In the genomic region with DNA sequence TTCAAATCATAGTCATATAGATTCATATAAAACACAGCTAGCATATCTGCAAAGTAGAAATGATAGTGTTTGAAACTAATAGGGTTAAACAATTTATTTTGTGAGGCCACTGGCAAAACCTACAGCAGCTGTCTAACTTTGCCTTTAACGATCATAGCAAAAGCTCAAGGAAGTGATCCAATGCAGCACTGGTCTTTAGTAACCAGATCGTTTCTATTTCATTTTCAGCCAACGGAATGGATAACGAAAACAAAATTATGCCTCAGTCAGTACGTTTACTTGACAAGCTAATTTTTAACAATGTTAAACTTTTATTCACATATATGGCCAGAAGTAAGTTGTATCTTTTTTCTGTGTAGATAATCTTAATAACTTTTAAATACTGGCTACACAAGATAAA, we compare ENCODE assay signal across 8 cellular contexts. TPM values are rescaled to one million over a fixed set of nuclear protein-coding genes. Genes with fewer than 3 reads are reported as not detected.
DNase-seq lines count a peak whose midpoint lies in the region; ATAC-seq lines count a peak whose summit lies in the region.

No MANE protein-coding gene starts in this region.

- no peaks in the 10 kb centered on the region for H3K27me3 ChIP-seq in ACC112 (ENCODE audit: insufficient read depth, low read length)
- no peaks in the 10 kb centered on the region for H3K27me3 ChIP-seq in effector memory CD4-positive, alpha-beta T cell (replicated peaks; ENCODE audit: control insufficient read depth, insufficient read depth, low read length, poor library complexity, severe bottlenecking)

- peak overlapping the region; percentile 72 for H3K4me3 ChIP-seq in ACC112 (ENCODE audit: low read depth, low read length)
- peak overlapping the region; percentile 14 for H3K4me3 ChIP-seq in effector memory CD4-positive, alpha-beta T cell (ENCODE audit: insufficient read depth, low read depth, low read length, poor library complexity, severe bottlenecking)

- peak; percentile 74 for ATAC-seq in GM19324 (IDR thresholded peaks at IDR 0.05; ENCODE audit: low FRiP score, unreplicated experiment)
- peak; percentile 85 for ATAC-seq in HG03432 (IDR thresholded peaks at IDR 0.05; ENCODE audit: unreplicated experiment)
- peak; percentile 66 for ATAC-seq in stimulated activated naive CD8-positive, alpha-beta T cell treated with anti-CD3 and anti-CD28 coated beads, Interleukin-15, Interleukin-2, amounts not matched to agents 100 U/mL and 50 U/mL, for 24 hours

- H3K36me3 ChIP-seq in ACC112 (ENCODE audit: insufficient read depth, low read length): no peaks in the 10 kb centered on the region
- no peaks in the 10 kb centered on the region for H3K36me3 ChIP-seq in effector memory CD4-positive, alpha-beta T cell (ENCODE audit: control insufficient read depth, insufficient read depth, low read length)

- no peak for DNase-seq in effector memory CD4-positive, alpha-beta T cell
- DNase-seq in stimulated activated naive CD8-positive, alpha-beta T cell treated with anti-CD3 and anti-CD28 coated beads, Interleukin-15, Interleukin-2, amounts not matched to agents 100 U/mL and 50 U/mL, for 24 hours: no peak
- no peak for DNase-seq in ureter (ENCODE audit: low spot score)
- DNase-seq in NCI-H510A (lab: John Stamatoyannopoulos, UW): no peak
- DNase-seq in cerebellar nuclear complex (lab: John Stamatoyannopoulos, UW): no peak

- H3K27ac ChIP-seq in ACC112 (ENCODE audit: low read depth, low read length): peak overlapping the region; percentile 71
- no peak overlapping the region for H3K27ac ChIP-seq in effector memory CD4-positive, alpha-beta T cell (ENCODE audit: insufficient read depth, low read length, poor library complexity, severe bottlenecking)

- peaks cover 67% of the 10 kb centered on the region for H3K79me2 ChIP-seq in ACC112 (ENCODE audit: control insufficient read depth, insufficient read depth, low read length, unreplicated experiment)

- no peaks in the 10 kb centered on the region for H3K9me3 ChIP-seq in effector memory CD4-positive, alpha-beta T cell (ENCODE audit: control insufficient read depth, low read length)

- H2AFZ ChIP-seq in ACC112 (ENCODE audit: low read length, unreplicated experiment): peak overlapping the region; percentile 95

- peaks cover 53% of the 10 kb centered on the region for H3K4me1 ChIP-seq in ACC112 (ENCODE audit: control insufficient read depth, insufficient read depth, low read length, unreplicated experiment)
- H3K4me1 ChIP-seq in effector memory CD4-positive, alpha-beta T cell (ENCODE audit: control insufficient read depth, insufficient read depth, low read length, poor library complexity, severe bottlenecking): no peaks in the 10 kb centered on the region

RNA-seq across cellular contexts. Expression of a gene that starts 17.7 kb away (rescaled TPM):
- total RNA-seq in ureter: 26.8 TPM
